Comparison of ENCODE assay signal across 19 cellular contexts in genomic region chrX:48927125-48927524, GRCh38. TPM values are rescaled to one million over a fixed set of nuclear protein-coding genes. Genes with fewer than 3 reads are reported as not detected.
DNase-seq lines count a peak whose midpoint lies in the region; ATAC-seq, FAIRE-seq and TF ChIP-seq lines count a peak whose summit lies in the region.
"Had no signal": no experiment of that assay in that cellular context is flagged by ENCODE, and none has a peak within 500 bp of the region (broad histone marks: within the 10 kb centered on the region; RNA-seq: fewer than 3 reads in every experiment).

No MANE protein-coding gene starts in this region.

- peaks cover 19% of the 10 kb centered on the region for H3K4me1 ChIP-seq in ES-I3 (ENCODE audit: insufficient read depth, low read length)
- H3K4me1 ChIP-seq in HUES48 (ENCODE audit: control insufficient read depth, insufficient read depth, low read length), result peaks cover 15% of the 10 kb centered on the region
- no peaks in the 10 kb centered on the region for H3K4me1 ChIP-seq in astrocyte (ENCODE audit: insufficient read depth, low read length)

- H3K27me3 Mint-ChIP-seq in astrocyte (ENCODE audit: low read depth, unreplicated experiment), result no peaks in the 10 kb centered on the region
- H3K27me3 Mint-ChIP-seq: CD4-positive, alpha-beta T cell had no signal

- peaks cover 8% of the 10 kb centered on the region for H3K36me3 Mint-ChIP-seq in astrocyte (ENCODE audit: low read depth, unreplicated experiment)

- H2AFZ ChIP-seq in astrocyte (ENCODE audit: low read depth, low read length), result no peak overlapping the region

- peak overlapping the region; percentile 51 for H3K4me3 ChIP-seq in HUES48 (ENCODE audit: low read depth, low read length)
- no peak overlapping the region for H3K4me3 ChIP-seq in astrocyte (ENCODE audit: insufficient read depth, low read depth, low read length)
- H3K4me3 ChIP-seq: HAP-1 had no signal

- peaks cover 5% of the 10 kb centered on the region for H3K4me1 Mint-ChIP-seq in astrocyte (ENCODE audit: low read depth, unreplicated experiment)

- peak overlapping the region; percentile 14 for H3K4me3 Mint-ChIP-seq in astrocyte (ENCODE audit: unreplicated experiment)
- H3K4me3 Mint-ChIP-seq: CD4-positive, alpha-beta T cell had no signal

- peaks cover 4% of the 10 kb centered on the region for H3K79me2 ChIP-seq in astrocyte (ENCODE audit: insufficient read depth, low read length)

- no peaks in the 10 kb centered on the region; the same call in 1 of the 2 replicates for H3K9me3 ChIP-seq in ES-I3 (ENCODE audit: control insufficient read depth, insufficient read depth, low read length)
- H3K9me3 ChIP-seq in HUES48 (ENCODE audit: control insufficient read depth, insufficient read depth, low read length), result peaks cover 25% of the 10 kb centered on the region
- no peaks in the 10 kb centered on the region for H3K9me3 ChIP-seq in astrocyte (ENCODE audit: insufficient read depth, low read depth, low read length)
- H3K9me3 ChIP-seq: HAP-1 had no signal

- no peak for ATAC-seq in HG02885 (IDR thresholded peaks at IDR 0.05; ENCODE audit: poor library complexity, unreplicated experiment)

- H3K36me3 ChIP-seq in ES-I3 (ENCODE audit: insufficient read depth, low read length) (peaks cover 9% of the 10 kb centered on the region), HUES48 (ENCODE audit: control insufficient read depth, insufficient read depth, low read length) (peaks cover 32% of the 10 kb centered on the region), astrocyte (ENCODE audit: insufficient read depth, low read length) (peaks cover 6% of the 10 kb centered on the region)

- peaks cover 8% of the 10 kb centered on the region for H4K20me1 ChIP-seq in astrocyte (ENCODE audit: insufficient read depth, low read length)

- no peak for TF ChIP-seq CTCF in astrocyte (IDR thresholded peaks at IDR 0.05; ENCODE audit: insufficient read depth, low read depth, low read length)

- no peak for FAIRE-seq in astrocyte (lab: Jason Lieb, UNC)
- FAIRE-seq: D721Med had no signal

- no peak overlapping the region for H3K27ac Mint-ChIP-seq in astrocyte (ENCODE audit: unreplicated experiment)
- H3K27ac Mint-ChIP-seq: CD4-positive, alpha-beta T cell had no signal

- no peak overlapping the region for H3K4me2 ChIP-seq in astrocyte (ENCODE audit: low read length)

- H3K9me3 Mint-ChIP-seq in astrocyte (ENCODE audit: unreplicated experiment), result no peaks in the 10 kb centered on the region
- H3K9me3 Mint-ChIP-seq: CD4-positive, alpha-beta T cell had no signal

- DNase-seq in astrocyte (ENCODE audit: low read depth) (no peak), iPS-NIHi7 (ENCODE audit: extremely low spot score) (peak; percentile 34), NCI-H1417 (lab: John Stamatoyannopoulos, UW) (no peak), 8988T (no peak)
- no peak for DNase-seq in stimulated activated CD4-positive, alpha-beta T cell treated with anti-CD3 and anti-CD28 coated beads, Interleukin-4, amount 100 ng/mL, for 4 hours
- DNase-seq: ACHN; CD4-positive, alpha-beta T cell; DMS79 treated with DMSO at 0.1 percent for 48 hours; KG1; NCI-H1092 treated with DMSO at 0.1 percent for 48 hours; NCI-H1694 treated with DMSO at 0.1 percent for 48 hours; NCI-H510A treated with DMSO at 0.1 percent for 48 hours; OCI-M1; RPMI8226 had no signal

- H3K9ac ChIP-seq in ES-I3 (ENCODE audit: low read depth, low read length) (peak overlapping the region; percentile 41), HUES48 (ENCODE audit: low read depth, low read length) (peak overlapping the region; percentile 33; the same call in 1 of the 2 replicates), astrocyte (ENCODE audit: low read length) (no peak overlapping the region)

- H3K27me3 ChIP-seq in HUES48 (ENCODE audit: control insufficient read depth, insufficient read depth, low read length) (no peaks in the 10 kb centered on the region), astrocyte (ENCODE audit: insufficient read depth, low read length) (no peaks in the 10 kb centered on the region)

- H3K27ac ChIP-seq in HUES48 (ENCODE audit: low read depth, low read length), result peak overlapping the region; percentile 98
- no peak overlapping the region for H3K27ac ChIP-seq in astrocyte (ENCODE audit: low read depth, low read length)

RNA-seq across cellular contexts. Expression of gene PIM2, which starts 8.3 kb away (rescaled TPM):
- total RNA-seq in astrocyte, result 12.5 and 13.4 TPM in 2 replicates

RNA-seq across cellular contexts. Expression of gene SLC35A2, which starts 15.7 kb away (rescaled TPM):
- total RNA-seq in astrocyte, result 54.3 and 60.8 TPM in 2 replicates

RNA-seq across cellular contexts. Expression of gene PQBP1, which starts 29.4 kb away (rescaled TPM):
- total RNA-seq in astrocyte, result 88.2 and 101 TPM in 2 replicates

RNA-seq across cellular contexts. Expression of gene TIMM17B, which starts 29.6 kb away (rescaled TPM):
- total RNA-seq in astrocyte, result 57.7 and 58.2 TPM in 2 replicates

RNA-seq across cellular contexts. Expression of gene OTUD5, which starts 30.3 kb away (rescaled TPM):
- 56.1 and 62.5 TPM in 2 replicates for total RNA-seq in astrocyte
